In genomic region chr6:144087789-144088426, GRCh38 we compare ENCODE assay signal across 14 cellular contexts. TPM values are rescaled to one million over a fixed set of nuclear protein-coding genes. Genes with fewer than 3 reads are reported as not detected.
DNase-seq lines count a peak whose midpoint lies in the region; ATAC-seq, FAIRE-seq and TF ChIP-seq lines count a peak whose summit lies in the region.
"Had no signal": no experiment of that assay in that cellular context is flagged by ENCODE, and none has a peak within 500 bp of the region (broad histone marks: within the 10 kb centered on the region; RNA-seq: fewer than 3 reads in every experiment).

No MANE protein-coding gene starts in this region.

- TF ChIP-seq CTCF in C4-2B (conservative IDR thresholded peaks at IDR 0.05), result peak; percentile 71
- peak; percentile 29 to 55; a peak in 3 of 4 replicates for TF ChIP-seq CTCF in GM23338 (conservative IDR thresholded peaks at IDR 0.05; ENCODE audit: low read depth in 2 of 2)
- peak; percentile 31 to 54 (median 32); a peak in 5 of 6 replicates for TF ChIP-seq CTCF in GM12878 (IDR thresholded peaks at IDR 0.05 in 2 of 3, conservative IDR thresholded peaks at IDR 0.05 in 1 of 3; ENCODE audit: control insufficient read depth in 2 of 3, extremely low read depth in 1 of 3, insufficient read depth in 1 of 3, low read depth in 3 of 3, low read length in 3 of 3)

- peak; percentile 39; the same call in 1 of the 3 replicates for ATAC-seq in GM23338
- peak; percentile 68 for ATAC-seq in GM12878
- no peak for ATAC-seq in GM21381 (IDR thresholded peaks at IDR 0.05; ENCODE audit: unreplicated experiment)

- no peaks in the 10 kb centered on the region for H3K9me3 Mint-ChIP-seq in GM23338
- H3K9me3 Mint-ChIP-seq: central memory CD8-positive, alpha-beta T cell had no signal

- no peak overlapping the region for H3K27ac Mint-ChIP-seq in GM23338

- no peaks in the 10 kb centered on the region for H3K4me1 Mint-ChIP-seq in GM23338
- H3K4me1 Mint-ChIP-seq: central memory CD8-positive, alpha-beta T cell had no signal

- WGBS in GM12878 (ENCODE audit: insufficient coverage, insufficient replicate concordance, low lambda C conversion rate, missing lambda C conversion rate), result 63% methylated on average over 13 of the region's 13 CpGs

- no peaks in the 10 kb centered on the region for H3K9me2 ChIP-seq in GM23338 (ENCODE audit: insufficient read depth)
- H3K9me2 ChIP-seq: SK-N-SH had no signal

- SMC1A ChIA-PET in GM12878 (lab: Charles Lee; ENCODE audit: uncharacterized antibody, unreplicated experiment), result interaction anchor here (0.6 to 4.4 kb wide), 25 partner anchors 8 to 1613 kb away, joined by 3 to 112 read pairs (median 4); no protein-coding TSS in a partner anchor

- no peaks in the 10 kb centered on the region for H3K36me3 ChIP-seq in GM23338 (ENCODE audit: insufficient read depth)
- H3K36me3 ChIP-seq in GM12878 (ENCODE audit: control insufficient read depth in 2 of 2, insufficient read depth in 2 of 2, low read length in 1 of 2), result no peaks in the 10 kb centered on the region

- intact Hi-C loops in GM12878 (cut with micrococcal nuclease; ENCODE audit: unreplicated experiment), result loop anchor here (5.0 kb wide), 1 partner anchor 71 kb away; no protein-coding TSS in a partner anchor

- H3K27me3 ChIP-seq in GM23338 (ENCODE audit: insufficient read depth) (no peaks in the 10 kb centered on the region), GM12878 (replicated peaks in 1 of 2; ENCODE audit: control insufficient read depth in 2 of 2, insufficient read depth in 2 of 2, low read length in 1 of 2) (no peaks in the 10 kb centered on the region)

- no peak overlapping the region for H3K4me3 ChIP-seq in GM23338
- no peak overlapping the region for H3K4me3 ChIP-seq in GM12878

- in situ Hi-C loops in GM12878 (cut with MboI), result no loop called here

- H3K27me3 Mint-ChIP-seq in GM23338 (ENCODE audit: insufficient read depth, low read depth, poor library complexity), result peaks cover 2% of the 10 kb centered on the region
- H3K27me3 Mint-ChIP-seq: central memory CD8-positive, alpha-beta T cell had no signal

- H4K20me1 ChIP-seq in GM23338 (replicated peaks; ENCODE audit: insufficient read depth) (no peaks in the 10 kb centered on the region), GM12878 (ENCODE audit: control insufficient read depth, insufficient read depth) (no peaks in the 10 kb centered on the region)

- peak; percentile 35 for DNase-seq in GM23338 (ENCODE audit: low spot score)
- DNase-seq in MV-4-11 (lab: John Stamatoyannopoulos, UW), result peak; percentile 75
- DNase-seq in GM12878 (ENCODE audit: low read depth, low spot score), result no peak
- DNase-seq in NCI-H1694 treated with DMSO at 0.1 percent for 48 hours (lab: John Stamatoyannopoulos, UW), result no peak
- DNase-seq in effector CD4-positive, alpha-beta T cell, result no peak
- DNase-seq in SIG-M5 (lab: John Stamatoyannopoulos, UW), result no peak
- DNase-seq: activated CD4-positive, CD25-positive, alpha-beta regulatory T cell; KG1; posterior cingulate gyrus; SK-N-SH; substantia nigra had no signal

- 0 out of 2 replicates have a peak overlapping the region, but pooled peaks have one; percentile 33 for H2AFZ ChIP-seq in GM23338
- peak overlapping the region; percentile 46 for H2AFZ ChIP-seq in GM12878 (ENCODE audit: control insufficient read depth, low read depth, low read length)

- TF ChIP-seq EP300 in GM12878 (IDR thresholded peaks at IDR 0.05; ENCODE audit: borderline replicate concordance in 1 of 2, control insufficient read depth in 1 of 2, low read depth in 2 of 2, low read length in 2 of 2), result no peak

- H3K36me3 Mint-ChIP-seq in GM23338 (ENCODE audit: low read depth), result no peaks in the 10 kb centered on the region

- TF ChIP-seq RAD21 in GM12878 (IDR thresholded peaks at IDR 0.05; ENCODE audit: insufficient read depth, low read depth, low read length), result peak; percentile 46

- POLR2A ChIA-PET in GM12878 (lab: Charles Lee), result interaction anchor here (0.6 to 1.4 kb wide), 5 partner anchors 21 to 486 kb away, joined by 3 to 6 read pairs (median 3); no protein-coding TSS in a partner anchor

- H3K9me3 ChIP-seq in GM12878 (replicated peaks; ENCODE audit: control insufficient read depth, insufficient read depth, low read length), result no peaks in the 10 kb centered on the region
- H3K9me3 ChIP-seq: SK-N-SH had no signal

- H3K4me3 Mint-ChIP-seq in GM23338, result no peak overlapping the region
- H3K4me3 Mint-ChIP-seq: central memory CD8-positive, alpha-beta T cell had no signal

- no TSS peak for BruUV-seq in GM12878 (replicated peaks; lab: Mats Ljungman, UMichigan)

- H3K9ac ChIP-seq in GM12878 (ENCODE audit: control insufficient read depth, insufficient read depth, low read length), result no peak overlapping the region
- H3K9ac ChIP-seq: SK-N-SH had no signal

- CTCF ChIA-PET in GM12878 (lab: Yijun Ruan, JAX), result interaction anchor here (0.7 to 10.8 kb wide), 29 partner anchors 9 to 546 kb away, joined by 3 to 244 read pairs (median 4); no protein-coding TSS in a partner anchor

- H3K4me2 ChIP-seq in GM23338 (no peak overlapping the region), GM12878 (ENCODE audit: control insufficient read depth, insufficient read depth) (no peak overlapping the region)
- H3K4me2 ChIP-seq: SK-N-SH had no signal

- peaks cover 5% of the 10 kb centered on the region; the same call in 1 of the 2 replicates for H3K79me2 ChIP-seq in GM23338 (replicated peaks; ENCODE audit: insufficient read depth)
- peaks cover 6% of the 10 kb centered on the region; the same call in 1 of the 2 replicates for H3K79me2 ChIP-seq in GM12878 (ENCODE audit: control insufficient read depth, insufficient read depth, low read length)

- H3K4me1 ChIP-seq in GM23338 (ENCODE audit: insufficient read depth) (no peaks in the 10 kb centered on the region), GM12878 (ENCODE audit: control insufficient read depth, insufficient read depth, low read length) (peaks cover 9% of the 10 kb centered on the region)

- RAD21 ChIA-PET in GM12878 (lab: Charles Lee; ENCODE audit: unreplicated experiment), result interaction anchor here (0.7 to 4.4 kb wide), 16 partner anchors 13 to 515 kb away, joined by 3 to 119 read pairs (median 4); no protein-coding TSS in a partner anchor

- H3K27ac ChIP-seq in C4-2B (no peak overlapping the region), GM23338 (ENCODE audit: low read depth) (no peak overlapping the region), GM12878 (ENCODE audit: control insufficient read depth, insufficient read depth) (no peak overlapping the region)

- no peak for FAIRE-seq in GM12878 (lab: Jason Lieb, UNC)

- no peaks in the 10 kb centered on the region for H3F3A ChIP-seq in GM23338 (replicated peaks; ENCODE audit: low read depth)

- TF ChIP-seq POLR2A in GM12878 (IDR thresholded peaks at IDR 0.05; ENCODE audit: low read depth, low read length), result no peak

TF ChIP-seq in GM23338, 12 proteins besides CTCF, POLR2A, EP300 and RAD21:
- TF ChIP-seq JUNB (IDR thresholded peaks at IDR 0.05; ENCODE audit: unreplicated experiment) (no peak), EZH2phosphoT487 (IDR thresholded peaks at IDR 0.05; ENCODE audit: unreplicated experiment) (no peak), EZH2 (IDR thresholded peaks at IDR 0.05; ENCODE audit: low read depth, unreplicated experiment) (no peak)
- TF ChIP-seq, protein P1, sequence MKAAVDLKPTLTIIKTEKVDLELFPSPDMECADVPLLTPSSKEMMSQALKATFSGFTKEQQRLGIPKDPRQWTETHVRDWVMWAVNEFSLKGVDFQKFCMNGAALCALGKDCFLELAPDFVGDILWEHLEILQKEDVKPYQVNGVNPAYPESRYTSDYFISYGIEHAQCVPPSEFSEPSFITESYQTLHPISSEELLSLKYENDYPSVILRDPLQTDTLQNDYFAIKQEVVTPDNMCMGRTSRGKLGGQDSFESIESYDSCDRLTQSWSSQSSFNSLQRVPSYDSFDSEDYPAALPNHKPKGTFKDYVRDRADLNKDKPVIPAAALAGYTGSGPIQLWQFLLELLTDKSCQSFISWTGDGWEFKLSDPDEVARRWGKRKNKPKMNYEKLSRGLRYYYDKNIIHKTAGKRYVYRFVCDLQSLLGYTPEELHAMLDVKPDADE (IDR thresholded peaks at IDR 0.05), result no peak
TF ChIP-seq in GM23338: peak in this region for 0.

TF ChIP-seq in GM12878, 131 proteins besides CTCF, POLR2A, EP300 and RAD21 (continues in another document):
- no peak for TF ChIP-seq ZBTB33 (IDR thresholded peaks at IDR 0.05)
- no peak for TF ChIP-seq CREM (IDR thresholded peaks at IDR 0.05; ENCODE audit: low read depth)

RNA-seq across cellular contexts. Expression of gene SF3B5, which starts 7.5 kb away (rescaled TPM):
- 151 and 174 TPM in 2 replicates for total RNA-seq in GM23338 (2014; rRNA removed; shearing (Covaris generic))
- polyA plus RNA-seq in GM23338 (2016; fragmentation: Nextera tagmentation; extraction: Ambion mirVana), result 171 and 183 TPM in 2 replicates
- 22.1 and 31.4 TPM in 2 replicates for total RNA-seq in GM12878 (2013; cell fraction: nucleolus; rRNA removed)
- 275 and 288 TPM in 2 replicates for total RNA-seq in GM12878 (2014; rRNA removed)
- total RNA-seq in GM12878 (2014; rRNA removed; fragmentation: Illumina TruSeq; extraction: Trizol), result 208 and 220 TPM in 2 replicates
- 259 and 261 TPM in 2 replicates for total RNA-seq in GM12878 (2021)
- polyA plus RNA-seq in GM12878 (2011; ENCODE audit: low read depth), result 210 TPM
- polyA plus RNA-seq in GM12878 (2011; rRNA removed), result 131 and 269 TPM in 2 replicates
- 502 and 575 TPM in 2 replicates for polyA plus RNA-seq in GM12878 (2011; cell fraction: cytosol; rRNA removed)
- polyA plus RNA-seq in GM12878 (2011; cell fraction: nucleus; rRNA removed), result 221 and 222 TPM in 2 replicates
- 198 and 217 TPM in 2 replicates for polyA plus RNA-seq in GM12878 (2012)
- 107 and 336 TPM in 2 replicates for polyA plus RNA-seq in GM12878 (2014; fragmentation: Illumina TruSeq; extraction: Trizol)
- polyA plus RNA-seq in GM12878 (2014; fragmentation: Nextera tagmentation; extraction: Ambion mirVana), result 100 to 1,000 TPM; 700 to 864 TPM
- polyA plus RNA-seq in GM12878 (2014; rRNA removed), result 346 and 373 TPM in 2 replicates
- 100 to 1,000 TPM; 423 to 467 TPM for polyA plus RNA-seq in GM12878 (2016; fragmentation: Nextera tagmentation; extraction: Ambion mirVana)
- 145 and 211 TPM in 2 replicates for polyA minus RNA-seq in GM12878 (2011; rRNA and poly(A)+ RNA removed)
- 58.7 and 78.2 TPM in 2 replicates for polyA minus RNA-seq in GM12878 (2011; cell fraction: cytosol; rRNA and poly(A)+ RNA removed)
- 61.8 and 82.0 TPM in 2 replicates for polyA minus RNA-seq in GM12878 (2011; cell fraction: nucleus; rRNA and poly(A)+ RNA removed)

Comparison
In these comparisons a context has a peak if more than half of its experiments do, and no peak if none do; other contexts are left out.
1. DNase-seq: peak in GM23338 (single experiment) and MV-4-11 (single experiment); none in GM12878 (single experiment), NCI-H1694 treated with DMSO at 0.1 percent for 48 hours (single experiment), effector CD4-positive, alpha-beta T cell (single experiment) and SIG-M5 (single experiment).
2. Peak in every context shown above with its lines, with median percentiles within 50 percentile points of each other: CTCF ChIP-seq.